In the genomic region with DNA sequence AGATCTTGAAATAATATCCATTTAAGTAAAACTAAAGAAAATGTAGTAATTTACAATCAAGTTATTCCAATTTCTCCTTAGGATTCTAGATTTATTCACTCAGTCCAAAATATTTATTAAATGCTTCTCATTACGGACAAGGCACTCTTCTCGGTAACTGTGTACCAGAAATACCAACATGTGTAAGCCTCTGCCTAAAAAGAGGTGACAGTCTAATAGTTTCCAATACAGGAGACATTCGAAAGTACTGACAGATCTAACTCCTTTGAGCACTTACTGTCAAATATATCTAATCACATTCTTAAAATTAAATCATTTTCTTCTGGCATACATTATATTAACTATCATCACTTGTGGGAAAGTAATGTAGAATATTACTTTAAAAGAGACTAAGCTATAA, we compare ENCODE assay signal across 29 cellular contexts.
"Had no signal": no experiment of that assay in that cellular context is flagged by ENCODE, and none has a peak within 500 bp of the region (broad histone marks: within the 10 kb centered on the region; RNA-seq: fewer than 3 reads in every experiment).

No MANE protein-coding gene starts in this region.

- H3K4me3 Mint-ChIP-seq: activated B cell treated with CpG ODN at 0.5 μM for 24 hours; activated CD8-positive, alpha-beta T cell treated with anti-CD3 and anti-CD28 coated beads for 36 hours; activated naive CD8-positive, alpha-beta T cell; activated T-cell treated with anti-CD3 and anti-CD28 coated beads, Interleukin-2, amount 50 U/mL, for 4 hours; activated T-helper 17 cell treated with anti-CD3 and anti-CD28 coated beads, Interleukin-2, amount 50 U/mL, for 72 hours; central memory CD8-positive, alpha-beta T cell; dendritic cell treated with granulocyte-macrophage colony-stimulating factor and Interleukin-4, amounts not matched to agents 40 ng/mL and 50 ng/mL, for 4 days; endodermal cell had no signal

- H3K36me3 ChIP-seq: brain microvascular endothelial cell, WERI-Rb-1 had no signal

- DNase-seq: activated B cell treated with CpG ODN at 0.5 μM for 24 hours; activated CD4-positive, alpha-beta T cell treated with anti-CD3 and anti-CD28 coated beads for 48 hours; activated CD4-positive, alpha-beta T cell treated with anti-CD3 and anti-CD28 coated beads, Interleukin-2, amount 50 U/mL, for 1 hour; activated CD4-positive, alpha-beta T cell treated with anti-CD3 and anti-CD28 coated beads, Interleukin-2, amount 50 U/mL, for 48 hours; activated CD8-positive, alpha-beta memory T cell treated with anti-CD3 and anti-CD28 coated beads for 24 hours; activated CD8-positive, alpha-beta T cell treated with anti-CD3 and anti-CD28 coated beads for 36 hours; activated effector memory CD4-positive, alpha-beta T cell treated with Interleukin-2 at 50 U/mL for 16 hours; activated gamma-delta T cell treated with Interleukin-2 at 50 U/mL for 16 hours; activated naive CD4-positive, alpha-beta T cell treated with anti-CD3 and anti-CD28 coated beads, Interleukin-2, amount 50 U/mL, for 16 hours; activated naive CD4-positive, alpha-beta T cell treated with Interleukin-2 at 50 U/mL for 16 hours; activated T-cell treated with anti-CD3 and anti-CD28 coated beads, Interleukin-2, amount 50 U/mL, for 4 hours; amniotic stem cell; anterior cingulate cortex; brain microvascular endothelial cell; dorsolateral prefrontal cortex; effector memory CD4-positive, alpha-beta T cell; endodermal cell; foreskin fibroblast; T-helper 9 cell; WERI-Rb-1 had no signal

- H3K27me3 Mint-ChIP-seq: activated B cell treated with CpG ODN at 0.5 μM for 24 hours; activated CD8-positive, alpha-beta T cell treated with anti-CD3 and anti-CD28 coated beads for 36 hours; activated naive CD8-positive, alpha-beta T cell; activated T-helper 17 cell treated with anti-CD3 and anti-CD28 coated beads, Interleukin-2, amount 50 U/mL, for 72 hours; central memory CD8-positive, alpha-beta T cell; dendritic cell treated with granulocyte-macrophage colony-stimulating factor and Interleukin-4, amounts not matched to agents 40 ng/mL and 50 ng/mL, for 4 days had no signal

- FAIRE-seq: astrocyte, bronchial epithelial cell had no signal

- ATAC-seq: activated CD4-positive, CD25-positive, alpha-beta regulatory T cell treated with anti-CD3 and anti-CD28 coated beads, Interleukin-2, amount 50 U/mL, for 24 hours; activated CD8-positive, alpha-beta T cell treated with anti-CD3 and anti-CD28 coated beads for 36 hours; activated T-cell treated with anti-CD3 and anti-CD28 coated beads, Interleukin-2, amount 50 U/mL, for 4 hours; activated T-helper 17 cell treated with anti-CD3 and anti-CD28 coated beads, Interleukin-2, amount 50 U/mL, for 72 hours; esophagus mucosa had no signal

- H3K27me3 ChIP-seq: brain microvascular endothelial cell, dorsolateral prefrontal cortex had no signal

- H3K27ac Mint-ChIP-seq: activated B cell treated with CpG ODN at 0.5 μM for 24 hours; activated CD8-positive, alpha-beta T cell treated with anti-CD3 and anti-CD28 coated beads for 36 hours; activated naive CD8-positive, alpha-beta T cell; activated T-helper 17 cell treated with anti-CD3 and anti-CD28 coated beads, Interleukin-2, amount 50 U/mL, for 72 hours; dendritic cell treated with granulocyte-macrophage colony-stimulating factor and Interleukin-4, amounts not matched to agents 40 ng/mL and 50 ng/mL, for 4 days; endodermal cell had no signal

- H3K9me3 Mint-ChIP-seq: activated B cell treated with CpG ODN at 0.5 μM for 24 hours; activated CD8-positive, alpha-beta T cell treated with anti-CD3 and anti-CD28 coated beads for 36 hours; activated T-cell treated with anti-CD3 and anti-CD28 coated beads, Interleukin-2, amount 50 U/mL, for 4 hours; activated T-helper 17 cell treated with anti-CD3 and anti-CD28 coated beads, Interleukin-2, amount 50 U/mL, for 72 hours; central memory CD8-positive, alpha-beta T cell; dendritic cell treated with granulocyte-macrophage colony-stimulating factor and Interleukin-4, amounts not matched to agents 40 ng/mL and 50 ng/mL, for 4 days; endodermal cell had no signal

- H3K4me3 ChIP-seq: coronary artery, dorsolateral prefrontal cortex had no signal

- H3K4me1 Mint-ChIP-seq: activated T-helper 17 cell treated with anti-CD3 and anti-CD28 coated beads, Interleukin-2, amount 50 U/mL, for 72 hours; central memory CD8-positive, alpha-beta T cell; endodermal cell had no signal

- H3K27ac ChIP-seq: brain microvascular endothelial cell, coronary artery, dorsolateral prefrontal cortex, WERI-Rb-1 had no signal
